ENCODE assay signal across 8 cellular contexts in the genomic region with DNA sequence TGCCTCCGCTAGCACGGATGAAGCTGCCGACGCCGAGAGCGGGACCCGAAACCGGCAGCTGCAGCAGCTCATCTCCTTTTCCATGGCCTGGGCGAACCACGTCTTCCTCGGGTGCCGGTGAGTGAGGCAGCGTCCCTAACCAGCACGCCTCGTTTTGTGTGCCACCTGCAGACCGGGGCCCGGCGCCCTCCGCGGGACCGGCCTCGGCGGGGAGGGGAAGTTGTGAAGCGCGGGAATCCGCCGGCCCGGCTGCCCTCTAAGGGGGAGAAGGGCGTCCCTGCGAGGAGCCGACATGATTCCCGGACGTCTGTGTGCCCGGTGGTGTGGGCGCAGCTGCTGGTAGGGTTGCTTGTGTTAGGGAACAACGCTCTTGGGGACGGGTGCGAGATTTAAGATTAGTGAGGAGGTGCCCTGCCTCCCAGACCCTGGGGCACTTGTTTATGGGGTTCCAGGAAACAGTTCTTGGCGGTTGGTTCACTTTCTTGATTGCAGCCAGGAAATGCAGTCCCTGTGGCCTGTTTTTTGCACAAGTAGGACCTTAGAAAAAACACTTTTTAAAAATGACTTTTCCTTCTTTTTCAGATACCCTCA. TPM values are rescaled to one million over a fixed set of nuclear protein-coding genes. Genes with fewer than 3 reads are reported as not detected.
DNase-seq lines count a peak whose midpoint lies in the region; ATAC-seq and TF ChIP-seq lines count a peak whose summit lies in the region.

No MANE protein-coding gene starts in this region.

- peak overlapping the region; percentile 100 for H3K27ac ChIP-seq in RWPE1

- no peak for TF ChIP-seq CTCF in BE2C (IDR thresholded peaks at IDR 0.05; ENCODE audit: low read depth, low read length)
- TF ChIP-seq CTCF in RWPE1 (conservative IDR thresholded peaks at IDR 0.05; ENCODE audit: low read depth), result no peak
- TF ChIP-seq CTCF in mucosa of descending colon (IDR thresholded peaks at IDR 0.05), result no peak

- ATAC-seq in GM18511 (IDR thresholded peaks at IDR 0.05; ENCODE audit: unreplicated experiment) (peak; percentile 34), HG03045 (IDR thresholded peaks at IDR 0.05; ENCODE audit: unreplicated experiment) (peak; percentile 23), mucosa of descending colon (peak; percentile 30)

- intact Hi-C loops in mucosa of descending colon (cut with DNase I, micrococcal nuclease), result no loop called here

- H3K4me1 ChIP-seq in BE2C, result no peaks in the 10 kb centered on the region
- H3K4me1 ChIP-seq in endocrine pancreas (ENCODE audit: control insufficient read depth, insufficient read depth, low read length), result peaks cover 33% of the 10 kb centered on the region
- H3K4me1 ChIP-seq in mucosa of descending colon (ENCODE audit: low read depth), result peaks cover 38% of the 10 kb centered on the region

- CTCF ChIA-PET in RWPE1 (lab: Yijun Ruan, JAX), result interaction anchor here (1.6 kb wide), 1 partner anchor 38 kb away, joined by 8 read pairs; no protein-coding TSS in a partner anchor

- H3K36me3 ChIP-seq in BE2C (peaks cover 42% of the 10 kb centered on the region), endocrine pancreas (ENCODE audit: control insufficient read depth, insufficient read depth, low read length) (peaks cover 3% of the 10 kb centered on the region), mucosa of descending colon (ENCODE audit: low read depth) (no peaks in the 10 kb centered on the region)

- POLR2A ChIA-PET in RWPE1 (lab: Yijun Ruan, JAX; ENCODE audit: low non-redundant PET), result no interaction called here

- DNase-seq in BE2C (peak; percentile 41), RWPE1 (ENCODE audit: low spot score) (peak; percentile 45), mucosa of descending colon (peak; percentile 56 to 80 (median 78)), NCI-H2196 (lab: John Stamatoyannopoulos, UW; ENCODE audit: unreplicated experiment) (no peak), SK-N-DZ (ENCODE audit: low spot score) (no peak)

- H3K9me3 ChIP-seq in BE2C (no peaks in the 10 kb centered on the region), endocrine pancreas (ENCODE audit: control insufficient read depth, low read length) (no peaks in the 10 kb centered on the region), mucosa of descending colon (no peaks in the 10 kb centered on the region)

- H3K9ac ChIP-seq in endocrine pancreas (ENCODE audit: control insufficient read depth, insufficient read depth, low read length), result peak overlapping the region; percentile 99

- no peaks in the 10 kb centered on the region for H3K27me3 ChIP-seq in BE2C
- no peaks in the 10 kb centered on the region for H3K27me3 ChIP-seq in endocrine pancreas (ENCODE audit: control insufficient read depth, insufficient read depth, low read length)

- H3K4me3 ChIP-seq in BE2C (ENCODE audit: low read depth, low read length) (peak overlapping the region; percentile 74), endocrine pancreas (ENCODE audit: control insufficient read depth, insufficient read depth, low read length) (peak overlapping the region; percentile 97), mucosa of descending colon (peak overlapping the region; percentile 85)

RNA-seq across cellular contexts. Expression of gene CDKN2AIP, which starts 0.6 kb away (rescaled TPM):
- 28.4 TPM for polyA plus RNA-seq in BE2C (2012; ENCODE audit: insufficient read depth, insufficient read length, low read depth)
- total RNA-seq in mucosa of descending colon, result 10 to 100 TPM; 16.2 to 20.4 (median 18.9) TPM
- 20.7 and 29.7 TPM in 2 replicates for polyA plus RNA-seq in SK-N-DZ (2014; cell fraction: cytosol; rRNA removed)
- polyA plus RNA-seq in SK-N-DZ (2014; cell fraction: nucleus; rRNA removed), result 23.2 and 23.8 TPM in 2 replicates

RNA-seq across cellular contexts. Expression of gene ING2, which starts 59.8 kb away (rescaled TPM):
- 6.1 TPM for polyA plus RNA-seq in BE2C (2012; ENCODE audit: insufficient read depth, insufficient read length, low read depth)
- 10 to 100 TPM in 2 of 3 donors, 1 to 10 TPM in 1; 9.9 to 12.5 (median 11.9) TPM for total RNA-seq in mucosa of descending colon
- polyA plus RNA-seq in SK-N-DZ (2014; cell fraction: cytosol; rRNA removed), result 8.4 and 14.1 TPM in 2 replicates
- 4.0 and 4.8 TPM in 2 replicates for polyA plus RNA-seq in SK-N-DZ (2014; cell fraction: nucleus; rRNA removed)

Comparison
In these comparisons a context has a peak if more than half of its experiments do, and no peak if none do; other contexts are left out.
1. DNase-seq: peak in BE2C (single experiment), RWPE1 (single experiment) and mucosa of descending colon (3 of 3); none in NCI-H2196 (single experiment) and SK-N-DZ (single experiment).
2. Peak in every context shown above with its lines, with median percentiles within 50 percentile points of each other: H3K4me3 ChIP-seq and ATAC-seq.